8 cellular contexts compared by ENCODE assay signal in genomic region chr1:168466703-168467081, GRCh38.
DNase-seq lines count a peak whose midpoint lies in the region; ATAC-seq and TF ChIP-seq lines count a peak whose summit lies in the region.

No MANE protein-coding gene starts in this region.

- peaks cover 5% of the 10 kb centered on the region for H3K9me3 Mint-ChIP-seq in activated CD4-positive, alpha-beta memory T cell treated with anti-CD3 and anti-CD28 coated beads for 36 hours
- H3K9me3 Mint-ChIP-seq in endothelial cell (ENCODE audit: unreplicated experiment) = no peaks in the 10 kb centered on the region

- POLR2A ChIA-PET in activated CD4-positive, alpha-beta memory T cell treated with anti-CD3 and anti-CD28 coated beads for 36 hours (lab: Charles Lee) = interaction anchor here (1.9 kb wide), 1 partner anchor 22 kb away, joined by 5 read pairs; no protein-coding TSS in a partner anchor

- no peak overlapping the region for H3K4me3 ChIP-seq in skeletal muscle tissue (ENCODE audit: low read length in 3 of 3)

- no peaks in the 10 kb centered on the region for H3K9me3 ChIP-seq in skeletal muscle tissue (ENCODE audit: control insufficient read depth in 3 of 3, low read length in 3 of 3)

- H3K36me3 ChIP-seq in skeletal muscle tissue (ENCODE audit: control insufficient read depth in 3 of 3, insufficient read depth in 3 of 3, low read length in 3 of 3) = no peaks in the 10 kb centered on the region

- H3K4me1 Mint-ChIP-seq in activated CD4-positive, alpha-beta memory T cell treated with anti-CD3 and anti-CD28 coated beads for 36 hours (ENCODE audit: low read depth) = peaks cover 58% of the 10 kb centered on the region
- no peaks in the 10 kb centered on the region for H3K4me1 Mint-ChIP-seq in endothelial cell (ENCODE audit: unreplicated experiment)

- CTCF ChIA-PET in activated CD4-positive, alpha-beta memory T cell treated with anti-CD3 and anti-CD28 coated beads for 36 hours (lab: Charles Lee) = interaction anchor here (1.8 to 2.7 kb wide), 2 partner anchors 27 to 124 kb away, joined by 8 to 12 read pairs; no protein-coding TSS in a partner anchor

- no peaks in the 10 kb centered on the region for H3K27me3 ChIP-seq in skeletal muscle tissue (ENCODE audit: control insufficient read depth in 3 of 3, insufficient read depth in 3 of 3, low read length in 3 of 3)

- H3K4me3 Mint-ChIP-seq in activated CD4-positive, alpha-beta memory T cell treated with anti-CD3 and anti-CD28 coated beads for 36 hours = no peak overlapping the region
- no peak overlapping the region for H3K4me3 Mint-ChIP-seq in endothelial cell (ENCODE audit: unreplicated experiment)

- H3K27me3 Mint-ChIP-seq in activated CD4-positive, alpha-beta memory T cell treated with anti-CD3 and anti-CD28 coated beads for 36 hours = no peaks in the 10 kb centered on the region
- H3K27me3 Mint-ChIP-seq in endothelial cell (ENCODE audit: unreplicated experiment) = peaks cover 1% of the 10 kb centered on the region

- H3K4me1 ChIP-seq in skeletal muscle tissue (ENCODE audit: control insufficient read depth in 3 of 3, insufficient read depth in 3 of 3, low read length in 3 of 3) = peaks cover 19 to 40% (median 21%) of the 10 kb centered on the region in 3 donors

- intact Hi-C loops in activated CD4-positive, alpha-beta memory T cell treated with anti-CD3 and anti-CD28 coated beads for 36 hours (cut with micrococcal nuclease) = loop anchor here (1.0 to 5.0 kb wide), 7 partner anchors 18 to 901 kb away; partner anchors contain the start of genes BLZF1 and NME7

- no peak for TF ChIP-seq CTCF in endothelial cell (IDR thresholded peaks at IDR 0.05; ENCODE audit: unreplicated experiment)

- peak; percentile 60 for ATAC-seq in HG02642 (IDR thresholded peaks at IDR 0.05; ENCODE audit: poor library complexity, unreplicated experiment)

- H3K27ac Mint-ChIP-seq in activated CD4-positive, alpha-beta memory T cell treated with anti-CD3 and anti-CD28 coated beads for 36 hours = peak overlapping the region; percentile 75
- H3K27ac Mint-ChIP-seq in endothelial cell (ENCODE audit: unreplicated experiment) = no peak overlapping the region

- H3K36me3 Mint-ChIP-seq in activated CD4-positive, alpha-beta memory T cell treated with anti-CD3 and anti-CD28 coated beads for 36 hours = peaks cover 3% of the 10 kb centered on the region
- no peaks in the 10 kb centered on the region for H3K36me3 Mint-ChIP-seq in endothelial cell (ENCODE audit: low read depth, unreplicated experiment)

- DNase-seq in NCI-H82 (lab: John Stamatoyannopoulos, UW) = peak; percentile 55
- DNase-seq in NCI-H82 treated with DMSO at 0.1 percent for 48 hours (lab: John Stamatoyannopoulos, UW; ENCODE audit: unreplicated experiment) = no peak
- DNase-seq in activated CD4-positive, alpha-beta memory T cell treated with anti-CD3 and anti-CD28 coated beads for 36 hours = no peak
- no peak for DNase-seq in NCI-H2029 treated with DMSO at 0.1 percent for 48 hours (lab: John Stamatoyannopoulos, UW)
- DNase-seq in NCI-H526 treated with DMSO at 0.1 percent for 48 hours (lab: John Stamatoyannopoulos, UW) = no peak
- DNase-seq in endothelial cell (ENCODE audit: low spot score) = no peak

- no peak overlapping the region for H3K9ac ChIP-seq in skeletal muscle tissue (ENCODE audit: low read depth in 1 of 3, low read length in 3 of 3)

- H3K27ac ChIP-seq in skeletal muscle tissue (ENCODE audit: low read depth, low read length) = peak overlapping the region; percentile 3
